Comparison of ENCODE assay signal across 8 cellular contexts in the genomic region with DNA sequence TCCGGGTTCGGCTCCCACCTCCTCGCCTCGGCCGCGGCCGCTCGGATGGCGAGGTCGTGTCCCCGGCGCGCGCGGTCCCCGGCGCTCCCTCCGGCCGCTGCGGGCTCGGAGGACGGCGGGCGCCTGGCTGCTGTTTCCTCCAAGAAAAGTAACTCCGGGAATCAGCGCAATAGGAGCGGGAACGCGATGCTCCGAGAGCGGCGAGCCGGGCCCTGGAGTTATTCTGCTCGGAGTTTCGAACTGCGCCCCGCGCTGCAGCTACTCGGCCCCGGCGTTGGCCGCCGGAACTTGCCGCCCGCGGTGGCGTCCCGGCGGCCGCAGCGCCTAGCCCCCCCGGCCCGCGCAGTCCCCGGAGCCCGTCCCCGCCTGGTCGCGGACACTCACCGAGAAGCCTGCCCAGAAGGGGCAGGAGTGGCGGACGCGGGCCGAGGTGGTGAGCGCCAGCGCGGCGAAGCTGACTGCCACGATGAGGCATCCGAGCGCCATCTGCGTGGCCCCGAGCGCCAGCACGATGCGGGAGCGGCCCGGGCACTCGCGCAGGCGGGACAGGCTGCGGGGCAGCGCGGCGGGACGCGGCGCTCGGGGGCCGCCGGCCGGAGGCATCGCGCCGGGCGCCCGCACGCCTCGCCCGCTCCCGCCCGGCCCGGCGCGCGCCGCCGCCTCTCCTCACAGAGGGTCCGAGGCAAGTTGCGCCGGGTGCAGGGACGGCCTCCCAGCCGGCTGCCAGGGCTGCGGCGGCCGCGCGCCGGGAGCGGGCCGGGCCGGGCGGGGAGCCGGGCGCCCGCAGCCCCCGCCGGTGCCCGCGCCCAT.
DNase-seq lines count a peak whose midpoint lies in the region; ATAC-seq and TF ChIP-seq lines count a peak whose summit lies in the region.

No MANE protein-coding gene starts in this region.

- H3K9me3 ChIP-seq in thymus (ENCODE audit: control insufficient read depth) = no peaks in the 10 kb centered on the region

- H3K27me3 ChIP-seq in thymus (ENCODE audit: control insufficient read depth, insufficient read depth) = peaks cover 44% of the 10 kb centered on the region

- ATAC-seq in left colon (peak; percentile 18), GM18498 (IDR thresholded peaks at IDR 0.05; ENCODE audit: unreplicated experiment) (no peak)

- no peaks in the 10 kb centered on the region for H3K4me1 ChIP-seq in thymus (ENCODE audit: control insufficient read depth, insufficient read depth, low read length)

- DNase-seq in NCI-H524 (lab: John Stamatoyannopoulos, UW) (peak; percentile 9 to 45), NCI-H524 treated with DMSO at 0.1 percent for 48 hours (lab: John Stamatoyannopoulos, UW) (no peak), cardiac fibroblast (ENCODE audit: low read depth in 2 of 2) (peak in 1 of 2 donors; percentile 10), left colon (peak in 1 of 2 donors; percentile 31), AML-193 (lab: John Stamatoyannopoulos, UW) (no peak), cerebellar nuclear complex (lab: John Stamatoyannopoulos, UW) (no peak)

- H3K4me3 ChIP-seq in cardiac fibroblast (replicated peaks in 1 of 2; ENCODE audit: low read depth in 2 of 2, low read length in 2 of 2) (peak overlapping the region; percentile 15 to 41), thymus (ENCODE audit: low read length) (peak overlapping the region; percentile 33)

- WGBS in thymus = 1% methylated on average over 130 of the region's 130 CpGs

- no peak for TF ChIP-seq CTCF in cardiac fibroblast (IDR thresholded peaks at IDR 0.05; ENCODE audit: low read depth, low read length)

- H3K27ac ChIP-seq in thymus (ENCODE audit: low read depth) = no peak overlapping the region

- H3K36me3 ChIP-seq in thymus (ENCODE audit: control insufficient read depth, insufficient read depth) = no peaks in the 10 kb centered on the region

- intact Hi-C loops in left colon (cut with DNase I, micrococcal nuclease) = no loop called here

Comparison
In these comparisons a context has a peak if more than half of its experiments do, and no peak if none do; other contexts are left out.
1. DNase-seq: peak in NCI-H524 (2 of 2); none in NCI-H524 treated with DMSO at 0.1 percent for 48 hours (single experiment), AML-193 (0 of 2) and cerebellar nuclear complex (0 of 2).